In the genomic region with DNA sequence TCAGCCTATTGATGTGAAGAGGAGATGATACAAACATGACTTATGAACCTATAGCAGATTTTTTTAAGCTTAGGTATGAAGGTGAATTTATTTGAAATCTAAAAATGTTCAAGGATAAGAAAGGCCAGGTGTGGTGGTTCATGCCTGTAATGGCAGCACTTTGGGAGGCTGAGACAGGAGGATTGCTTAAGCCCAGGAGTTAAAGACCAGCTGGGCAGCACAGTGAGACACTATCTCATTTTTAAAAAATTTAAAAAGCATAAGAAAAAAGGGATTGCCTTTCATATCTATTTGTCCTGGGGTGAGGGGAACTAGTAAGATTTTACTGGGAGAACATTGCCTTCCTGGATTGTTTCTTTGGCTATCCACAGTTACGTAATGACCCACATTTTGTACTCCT, we compare ENCODE assay signal across 35 cellular contexts.
"Had no signal": no experiment of that assay in that cellular context is flagged by ENCODE, and none has a peak within 500 bp of the region (broad histone marks: within the 10 kb centered on the region; RNA-seq: fewer than 3 reads in every experiment).

No MANE protein-coding gene starts in this region.

- H3K4me3 Mint-ChIP-seq: activated B cell treated with CpG ODN at 0.5 μM for 24 hours; activated CD4-positive, alpha-beta memory T cell treated with anti-CD3 and anti-CD28 coated beads for 36 hours; activated CD4-positive, alpha-beta T cell treated with anti-CD3 and anti-CD28 coated beads, Interleukin-2, amount 10 ng/mL, durations not matched to agents 24 days and 14 days; activated CD8-positive, alpha-beta T cell treated with anti-CD3 and anti-CD28 coated beads for 36 hours; activated naive CD4-positive, alpha-beta T cell treated with anti-CD3 and anti-CD28 coated beads for 36 hours; activated naive CD8-positive, alpha-beta T cell treated with anti-CD3 and anti-CD28 coated beads for 36 hours; activated T-cell treated with anti-CD3 and anti-CD28 coated beads, Interleukin-2, amount 50 U/mL, for 4 hours; activated T-cell treated with anti-CD3 and anti-CD28 coated beads, Interleukin-2, amount 50 U/mL, for 72 hours; activated T-helper 1 cell treated with anti-CD3 and anti-CD28 coated beads, Interleukin-12 subunit alpha, Interleukin-12 subunit beta, Interleukin-2, Interleukin-4 antibody, amounts not matched to agents 30 ng/mL and 10 ng/mL and 1 ng/mL, durations not matched to agents 14 hours and 24 hours and 36 hours; activated T-helper 17 cell treated with anti-CD3 and anti-CD28 coated beads, Interleukin-2, amount 50 U/mL, for 72 hours; central memory CD8-positive, alpha-beta T cell; T-helper 1 cell treated with Interleukin-12 subunit alpha and Interleukin-12 subunit beta and Interleukin-4 antibody, amounts not matched to agents 30 μg/mL and 1 μg/mL, for 36 hours; T-helper 2 cell treated with Interferon-gamma antibody and Interleukin-4, amounts not matched to agents 5 μg/mL and 100 μg/mL, for 36 hours had no signal

- H3K4me1 ChIP-seq: adrenal gland, body of pancreas, breast epithelium had no signal

- DNase-seq: activated B cell treated with CpG ODN at 0.5 μM for 24 hours; activated CD4-positive, alpha-beta memory T cell treated with anti-CD3 and anti-CD28 coated beads for 36 hours; activated CD4-positive, alpha-beta T cell treated with anti-CD3 and anti-CD28 coated beads for 4 hours; activated CD4-positive, alpha-beta T cell treated with anti-CD3 and anti-CD28 coated beads, Interleukin-2, amount 10 ng/mL, durations not matched to agents 24 days and 14 days; activated CD4-positive, alpha-beta T cell treated with anti-CD3 and anti-CD28 coated beads, Interleukin-2, amount 50 U/mL, for 1 hour; activated CD4-positive, alpha-beta T cell treated with anti-CD3 and anti-CD28 coated beads, Interleukin-2, amount 50 U/mL, for 4 hours; activated CD4-positive, CD25-positive, alpha-beta regulatory T cell treated with anti-CD3 and anti-CD28 coated beads, Interleukin-2, amount 50 U/mL, for 72 hours; activated CD8-positive, alpha-beta memory T cell treated with anti-CD3 and anti-CD28 coated beads, Interleukin-2, amount 50 U/mL, for 4 hours; activated CD8-positive, alpha-beta T cell treated with anti-CD3 and anti-CD28 coated beads for 36 hours; activated effector memory CD4-positive, alpha-beta T cell treated with anti-CD3 and anti-CD28 coated beads, Interleukin-2, amount 50 U/mL, for 16 hours; activated gamma-delta T cell treated with Interleukin-2 at 50 U/mL for 16 hours; activated naive CD4-positive, alpha-beta T cell; activated naive CD4-positive, alpha-beta T cell treated with anti-CD3 and anti-CD28 coated beads for 36 hours; activated naive CD4-positive, alpha-beta T cell treated with anti-CD3 and anti-CD28 coated beads, Interleukin-2, amount 50 U/mL, for 16 hours; activated naive CD8-positive, alpha-beta T cell treated with anti-CD3 and anti-CD28 coated beads for 36 hours; activated T-cell treated with anti-CD3 and anti-CD28 coated beads for 4 hours; activated T-cell treated with anti-CD3 and anti-CD28 coated beads, Interleukin-2, amount 50 U/mL, for 1 hour; activated T-cell treated with anti-CD3 and anti-CD28 coated beads, Interleukin-2, amount 50 U/mL, for 4 hours; activated T-cell treated with anti-CD3 and anti-CD28 coated beads, Interleukin-2, amount 50 U/mL, for 72 hours; adrenal gland; amniotic stem cell; aorta; body of pancreas; brain microvascular endothelial cell; cerebellar nuclear complex; T-helper 1 cell; T-helper 9 cell had no signal

- H3K27me3 Mint-ChIP-seq: activated B cell treated with CpG ODN at 0.5 μM for 24 hours; activated CD4-positive, alpha-beta memory T cell treated with anti-CD3 and anti-CD28 coated beads for 36 hours; activated CD4-positive, alpha-beta T cell treated with anti-CD3 and anti-CD28 coated beads, Interleukin-2, amount 10 ng/mL, durations not matched to agents 24 days and 14 days; activated CD8-positive, alpha-beta T cell treated with anti-CD3 and anti-CD28 coated beads for 36 hours; activated naive CD8-positive, alpha-beta T cell treated with anti-CD3 and anti-CD28 coated beads for 36 hours; activated T-helper 17 cell treated with anti-CD3 and anti-CD28 coated beads, Interleukin-2, amount 50 U/mL, for 72 hours; central memory CD8-positive, alpha-beta T cell had no signal

- H3K36me3 ChIP-seq: breast epithelium had no signal

- H3K4me1 Mint-ChIP-seq: activated CD4-positive, alpha-beta T cell treated with anti-CD3 and anti-CD28 coated beads, Interleukin-2, amount 10 ng/mL, durations not matched to agents 24 days and 14 days; activated naive CD8-positive, alpha-beta T cell treated with anti-CD3 and anti-CD28 coated beads for 36 hours; activated T-helper 17 cell treated with anti-CD3 and anti-CD28 coated beads, Interleukin-2, amount 50 U/mL, for 72 hours had no signal

- H3K4me3 ChIP-seq: adrenal gland, body of pancreas, breast epithelium had no signal

- ATAC-seq: activated CD8-positive, alpha-beta T cell treated with anti-CD3 and anti-CD28 coated beads for 36 hours; activated naive CD4-positive, alpha-beta T cell treated with anti-CD3 and anti-CD28 coated beads, Interleukin-2, amount 50 U/mL, for 72 hours; activated T-cell treated with anti-CD3 and anti-CD28 coated beads, Interleukin-2, amount 50 U/mL, for 4 hours; activated T-cell treated with anti-CD3 and anti-CD28 coated beads, Interleukin-2, amount 50 U/mL, for 72 hours; activated T-helper 17 cell treated with anti-CD3 and anti-CD28 coated beads, Interleukin-2, amount 50 U/mL, for 72 hours; body of pancreas had no signal

- H3K9me3 Mint-ChIP-seq: activated B cell treated with CpG ODN at 0.5 μM for 24 hours; activated CD4-positive, alpha-beta memory T cell treated with anti-CD3 and anti-CD28 coated beads for 36 hours; activated CD4-positive, alpha-beta T cell treated with anti-CD3 and anti-CD28 coated beads, Interleukin-2, amount 10 ng/mL, durations not matched to agents 24 days and 14 days; activated CD8-positive, alpha-beta T cell treated with anti-CD3 and anti-CD28 coated beads for 36 hours; activated naive CD4-positive, alpha-beta T cell treated with anti-CD3 and anti-CD28 coated beads for 36 hours; activated naive CD4-positive, alpha-beta T cell treated with anti-CD3 and anti-CD28 coated beads, Interleukin-2, amount 50 U/mL, for 72 hours; activated naive CD8-positive, alpha-beta T cell treated with anti-CD3 and anti-CD28 coated beads for 36 hours; activated T-cell treated with anti-CD3 and anti-CD28 coated beads, Interleukin-2, amount 50 U/mL, for 4 hours; activated T-cell treated with anti-CD3 and anti-CD28 coated beads, Interleukin-2, amount 50 U/mL, for 72 hours; activated T-helper 1 cell treated with anti-CD3 and anti-CD28 coated beads, Interleukin-12 subunit alpha, Interleukin-12 subunit beta, Interleukin-2, Interleukin-4 antibody, amounts not matched to agents 30 ng/mL and 10 ng/mL and 1 ng/mL, durations not matched to agents 14 hours and 24 hours and 36 hours; activated T-helper 17 cell treated with anti-CD3 and anti-CD28 coated beads, Interleukin-2, amount 50 U/mL, for 72 hours; central memory CD8-positive, alpha-beta T cell; T-helper 1 cell treated with Interleukin-12 subunit alpha and Interleukin-12 subunit beta and Interleukin-4 antibody, amounts not matched to agents 30 μg/mL and 1 μg/mL, for 36 hours; T-helper 2 cell treated with Interferon-gamma antibody and Interleukin-4, amounts not matched to agents 5 μg/mL and 100 μg/mL, for 36 hours had no signal

- H3K27ac ChIP-seq: adrenal gland, body of pancreas, brain microvascular endothelial cell, breast epithelium, VCaP had no signal

- H3K9me3 ChIP-seq: adrenal gland, body of pancreas, breast epithelium had no signal

- H3K27ac Mint-ChIP-seq: activated B cell treated with CpG ODN at 0.5 μM for 24 hours; activated CD4-positive, alpha-beta memory T cell treated with anti-CD3 and anti-CD28 coated beads for 36 hours; activated CD4-positive, alpha-beta T cell treated with anti-CD3 and anti-CD28 coated beads, Interleukin-2, amount 10 ng/mL, durations not matched to agents 24 days and 14 days; activated CD8-positive, alpha-beta T cell treated with anti-CD3 and anti-CD28 coated beads for 36 hours; activated naive CD4-positive, alpha-beta T cell treated with anti-CD3 and anti-CD28 coated beads for 36 hours; activated naive CD4-positive, alpha-beta T cell treated with anti-CD3 and anti-CD28 coated beads, Interleukin-2, amount 50 U/mL, for 72 hours; activated naive CD8-positive, alpha-beta T cell treated with anti-CD3 and anti-CD28 coated beads for 36 hours; activated T-cell treated with anti-CD3 and anti-CD28 coated beads, Interleukin-2, amount 50 U/mL, for 72 hours; activated T-helper 1 cell treated with anti-CD3 and anti-CD28 coated beads, Interleukin-12 subunit alpha, Interleukin-12 subunit beta, Interleukin-2, Interleukin-4 antibody, amounts not matched to agents 30 ng/mL and 10 ng/mL and 1 ng/mL, durations not matched to agents 14 hours and 24 hours and 36 hours; activated T-helper 17 cell treated with anti-CD3 and anti-CD28 coated beads, Interleukin-2, amount 50 U/mL, for 72 hours; T-helper 1 cell treated with Interleukin-12 subunit alpha and Interleukin-12 subunit beta and Interleukin-4 antibody, amounts not matched to agents 30 μg/mL and 1 μg/mL, for 36 hours; T-helper 2 cell treated with Interferon-gamma antibody and Interleukin-4, amounts not matched to agents 5 μg/mL and 100 μg/mL, for 36 hours had no signal

- H3K27me3 ChIP-seq: adrenal gland, body of pancreas, brain microvascular endothelial cell, breast epithelium had no signal
